23 cellular contexts compared by ENCODE assay signal in genomic region chr20:49633023-49633422, GRCh38.
"Had no signal": no experiment of that assay in that cellular context is flagged by ENCODE, and none has a peak within 500 bp of the region (broad histone marks: within the 10 kb centered on the region; RNA-seq: fewer than 3 reads in every experiment).

No MANE protein-coding gene starts in this region.

- H3K4me3 Mint-ChIP-seq: dendritic cell treated with granulocyte-macrophage colony-stimulating factor and Interleukin-4, amounts not matched to agents 40 ng/mL and 50 ng/mL, for 4 days; effector memory CD8-positive, alpha-beta T cell; memory B cell; mesothelial cell of epicardium; natural killer cell treated with Interleukin-12 subunit alpha and Interleukin-12 subunit beta and Interleukin-15 and Interleukin-18, amount 100 ng/mL, for 72 hours; stimulated activated naive B cell treated with anti-CD40 and anti-IgM and Interleukin-4, amounts not matched to agents 10 μg/mL and 1 μg/mL and 100 μg/mL, for 72 hours; stimulated activated naive CD8-positive, alpha-beta T cell treated with anti-CD3 and anti-CD28 coated beads, Interleukin-15, amount 100 ng/mL, for 72 hours; type B pancreatic cell had no signal

- H3K27ac ChIP-seq: epithelial cell of prostate, esophagus muscularis mucosa, gastroesophageal sphincter, left ventricle myocardium inferior, lower lobe of right lung, skin epidermis, testis had no signal

- H3K4me1 Mint-ChIP-seq: mesothelial cell of epicardium had no signal

- H3K27ac Mint-ChIP-seq: dendritic cell treated with granulocyte-macrophage colony-stimulating factor and Interleukin-4, amounts not matched to agents 40 ng/mL and 50 ng/mL, for 4 days; memory B cell; mesothelial cell of epicardium had no signal

- FAIRE-seq: colon, kidney, urothelium cell line had no signal

- H3K9me3 Mint-ChIP-seq: dendritic cell treated with granulocyte-macrophage colony-stimulating factor and Interleukin-4, amounts not matched to agents 40 ng/mL and 50 ng/mL, for 4 days; effector memory CD8-positive, alpha-beta T cell; memory B cell; natural killer cell treated with Interleukin-12 subunit alpha and Interleukin-12 subunit beta and Interleukin-15 and Interleukin-18, amount 100 ng/mL, for 72 hours; stimulated activated naive CD8-positive, alpha-beta T cell treated with anti-CD3 and anti-CD28 coated beads, Interleukin-15, amount 100 ng/mL, for 72 hours; type B pancreatic cell had no signal

- DNase-seq: effector memory CD8-positive, alpha-beta T cell; kidney; left cardiac atrium; left ventricle myocardium inferior; lower lobe of right lung; psoas muscle; sigmoid colon; stimulated activated CD4-positive, alpha-beta T cell treated with anti-CD3 and anti-CD28 coated beads, Interleukin-2, amount 100 ng/mL, for 24 hours; stimulated activated CD4-positive, alpha-beta T cell treated with anti-CD3 and anti-CD28 coated beads, Interleukin-4, amount 100 ng/mL, for 4 hours; stimulated activated naive B cell treated with anti-CD40 and anti-IgM and Interleukin-4, amounts not matched to agents 10 μg/mL and 1 μg/mL and 100 μg/mL, for 72 hours; stimulated activated naive CD8-positive, alpha-beta T cell treated with anti-CD3 and anti-CD28 coated beads, Interleukin-15, amount 100 ng/mL, for 72 hours; testis had no signal

- H3K9me3 ChIP-seq: sigmoid colon, testis had no signal

- H3K4me3 ChIP-seq: esophagus muscularis mucosa, gastroesophageal sphincter, left ventricle myocardium inferior, lower lobe of right lung, psoas muscle, sigmoid colon, skin epidermis, testis had no signal

- H3K27me3 Mint-ChIP-seq: dendritic cell treated with granulocyte-macrophage colony-stimulating factor and Interleukin-4, amounts not matched to agents 40 ng/mL and 50 ng/mL, for 4 days; effector memory CD8-positive, alpha-beta T cell; natural killer cell treated with Interleukin-12 subunit alpha and Interleukin-12 subunit beta and Interleukin-15 and Interleukin-18, amount 100 ng/mL, for 72 hours; stimulated activated naive B cell treated with anti-CD40 and anti-IgM and Interleukin-4, amounts not matched to agents 10 μg/mL and 1 μg/mL and 100 μg/mL, for 72 hours; stimulated activated naive CD8-positive, alpha-beta T cell treated with anti-CD3 and anti-CD28 coated beads, Interleukin-15, amount 100 ng/mL, for 72 hours; type B pancreatic cell had no signal

- ATAC-seq: effector memory CD8-positive, alpha-beta T cell; gastroesophageal sphincter; left cardiac atrium; lower lobe of right lung; natural killer cell treated with Interleukin-12 subunit alpha and Interleukin-12 subunit beta and Interleukin-15 and Interleukin-18, amount 100 ng/mL, for 72 hours; psoas muscle; stimulated activated naive B cell treated with anti-CD40 and anti-IgM and Interleukin-4, amounts not matched to agents 10 μg/mL and 1 μg/mL and 100 μg/mL, for 72 hours; stimulated activated naive CD8-positive, alpha-beta T cell treated with anti-CD3 and anti-CD28 coated beads, Interleukin-15, amount 100 ng/mL, for 72 hours had no signal

- H3K27me3 ChIP-seq: esophagus muscularis mucosa, gastroesophageal sphincter, sigmoid colon, testis had no signal
